ENCODE assay signal across 8 cellular contexts in genomic region chr9:132800038-132800648, GRCh38.
DNase-seq lines count a peak whose midpoint lies in the region; ATAC-seq and TF ChIP-seq lines count a peak whose summit lies in the region.

No MANE protein-coding gene starts in this region.

- no peaks in the 10 kb centered on the region for H3K27me3 ChIP-seq in BLaER1
- H3K27me3 ChIP-seq in mesenchymal stem cell (ENCODE audit: control insufficient read depth in 1 of 2, insufficient read depth in 1 of 2, low read length in 2 of 2), result peaks cover 39 to 58% of the 10 kb centered on the region in 2 experiments

- no peak overlapping the region for H2AFZ ChIP-seq in mesenchymal stem cell (ENCODE audit: low read depth, low read length)

- H3K4me3 ChIP-seq in BLaER1 (no peak overlapping the region), mesenchymal stem cell (ENCODE audit: insufficient read depth in 1 of 2, low read depth in 1 of 2, low read length in 2 of 2) (no peak overlapping the region)

- H2BK120ac ChIP-seq in mesenchymal stem cell (ENCODE audit: low read depth, low read length), result no peak overlapping the region

- H3K4me1 ChIP-seq in BLaER1, result peaks cover 27% of the 10 kb centered on the region
- peaks cover 9% of the 10 kb centered on the region for H3K4me1 ChIP-seq in mesenchymal stem cell (ENCODE audit: control insufficient read depth, insufficient read depth, low read depth, low read length)

- no peaks in the 10 kb centered on the region for H4K20me1 ChIP-seq in BLaER1

- peak; percentile 96 for TF ChIP-seq CTCF in HFFc6 (IDR thresholded peaks at IDR 0.05)

- no peaks in the 10 kb centered on the region for H3K9me3 Mint-ChIP-seq in HFFc6
- no peaks in the 10 kb centered on the region for H3K9me3 Mint-ChIP-seq in effector memory CD8-positive, alpha-beta T cell

- H3K4me3 Mint-ChIP-seq in HFFc6, result no peak overlapping the region; the same call in 1 of the 2 replicates
- H3K4me3 Mint-ChIP-seq in effector memory CD8-positive, alpha-beta T cell, result no peak overlapping the region

- 28% methylated on average over 22 of the region's 22 CpGs for WGBS in mesenchymal stem cell

- H3K27ac Mint-ChIP-seq in HFFc6, result no peak overlapping the region
- no peak overlapping the region for H3K27ac Mint-ChIP-seq in effector memory CD8-positive, alpha-beta T cell

- H3K36me3 ChIP-seq in BLaER1 (no peaks in the 10 kb centered on the region), mesenchymal stem cell (ENCODE audit: control insufficient read depth in 1 of 2, insufficient read depth in 2 of 2, low read depth in 1 of 2, low read length in 2 of 2) (no peaks in the 10 kb centered on the region)

- H2BK15ac ChIP-seq in mesenchymal stem cell (ENCODE audit: low read depth, poor library complexity, severe bottlenecking), result no peak overlapping the region

- peak; percentile 72 for DNase-seq in HFFc6
- peak; percentile 81 for DNase-seq in NCI-H82 (lab: John Stamatoyannopoulos, UW)
- DNase-seq in activated CD8-positive, alpha-beta memory T cell treated with anti-CD3 and anti-CD28 coated beads for 24 hours, result peak; percentile 83
- DNase-seq in effector memory CD8-positive, alpha-beta T cell, result peak; percentile 58 to 60 (median 59)
- peak; percentile 76 for DNase-seq in mesenchymal stem cell
- peak; percentile 37 for DNase-seq in stimulated activated CD8-positive, alpha-beta memory T cell treated with anti-CD3 and anti-CD28 coated beads, Interleukin-12 subunit alpha, Interleukin-12 subunit beta, amount 100 ng/mL, for 1 hour (ENCODE audit: low read depth)

- H3K36me3 Mint-ChIP-seq in HFFc6 (ENCODE audit: low read depth), result no peaks in the 10 kb centered on the region
- no peaks in the 10 kb centered on the region for H3K36me3 Mint-ChIP-seq in effector memory CD8-positive, alpha-beta T cell (ENCODE audit: insufficient read depth)

- no peak overlapping the region for H4K91ac ChIP-seq in mesenchymal stem cell (ENCODE audit: low read length)

- H3K4ac ChIP-seq in mesenchymal stem cell (ENCODE audit: low read depth in 1 of 2, low read length in 2 of 2), result no peak overlapping the region

- peak; percentile 80 for ATAC-seq in effector memory CD8-positive, alpha-beta T cell (replicated peaks)
- no peak for ATAC-seq in GM21619 (IDR thresholded peaks at IDR 0.05; ENCODE audit: unreplicated experiment)

- no peak overlapping the region for H3K18ac ChIP-seq in mesenchymal stem cell (ENCODE audit: low read depth in 1 of 2, low read length in 2 of 2)

- H2BK5ac ChIP-seq in mesenchymal stem cell (ENCODE audit: low read depth, low read length, poor library complexity, severe bottlenecking), result no peak overlapping the region

- H3K23ac ChIP-seq in mesenchymal stem cell (ENCODE audit: low read length in 2 of 2), result no peak overlapping the region

- H3K4me2 ChIP-seq in BLaER1 (peak overlapping the region; percentile 24; the same call in 1 of the 2 replicates), mesenchymal stem cell (ENCODE audit: low read length, poor library complexity, severe bottlenecking) (no peak overlapping the region)

- peaks cover 33% of the 10 kb centered on the region for H3K27me3 Mint-ChIP-seq in HFFc6 (ENCODE audit: insufficient read depth)
- H3K27me3 Mint-ChIP-seq in effector memory CD8-positive, alpha-beta T cell, result peaks cover 33 to 52% of the 10 kb centered on the region in 2 donors

- no peak overlapping the region for H2AK5ac ChIP-seq in mesenchymal stem cell (ENCODE audit: low read length, severe bottlenecking)

- no peak overlapping the region for H2BK12ac ChIP-seq in mesenchymal stem cell (ENCODE audit: low read length in 2 of 2)

- H4K8ac ChIP-seq in mesenchymal stem cell (ENCODE audit: low read length), result no peak overlapping the region

- H3K9ac ChIP-seq in BLaER1 (no peak overlapping the region), mesenchymal stem cell (ENCODE audit: low read length) (peak overlapping the region; percentile 45)

- H3K79me1 ChIP-seq in mesenchymal stem cell (replicated peaks; ENCODE audit: low read length, poor library complexity, severe bottlenecking), result no peaks in the 10 kb centered on the region

- no peak overlapping the region for H3K27ac ChIP-seq in BLaER1
- no peak overlapping the region for H3K27ac ChIP-seq in mesenchymal stem cell (ENCODE audit: low read length, poor library complexity, severe bottlenecking)

- H3K9me3 ChIP-seq in BLaER1 (no peaks in the 10 kb centered on the region), mesenchymal stem cell (ENCODE audit: control insufficient read depth, low read length) (no peaks in the 10 kb centered on the region)

- peak overlapping the region in 1 of 2 experiments; percentile 53 for H3K14ac ChIP-seq in mesenchymal stem cell (ENCODE audit: low read length in 2 of 2)

- peaks cover 26% of the 10 kb centered on the region for H3K4me1 Mint-ChIP-seq in HFFc6 (ENCODE audit: low read depth)
- peaks cover 12 to 17% of the 10 kb centered on the region in 2 donors for H3K4me1 Mint-ChIP-seq in effector memory CD8-positive, alpha-beta T cell (ENCODE audit: low read depth in 2 of 2)
